ENCODE assay signal across 23 cellular contexts in genomic region chr16:1073566-1074378, GRCh38. TPM values are rescaled to one million over a fixed set of nuclear protein-coding genes. Genes with fewer than 3 reads are reported as not detected.
DNase-seq lines count a peak whose midpoint lies in the region; ATAC-seq, FAIRE-seq and TF ChIP-seq lines count a peak whose summit lies in the region.
"Had no signal": no experiment of that assay in that cellular context is flagged by ENCODE, and none has a peak within 500 bp of the region (broad histone marks: within the 10 kb centered on the region; RNA-seq: fewer than 3 reads in every experiment).

No MANE protein-coding gene starts in this region.

- H3K9me3 Mint-ChIP-seq in chondrocyte (ENCODE audit: low read depth), result no peaks in the 10 kb centered on the region
- H3K9me3 Mint-ChIP-seq in activated naive CD4-positive, alpha-beta T cell treated with anti-CD3 and anti-CD28 coated beads, Interleukin-2, amount 50 U/mL, for 72 hours, result no peaks in the 10 kb centered on the region
- H3K9me3 Mint-ChIP-seq: CD4-positive, CD25-positive, alpha-beta regulatory T cell; immature natural killer cell; natural killer cell had no signal

- H2BK15ac ChIP-seq in mesendoderm (replicated peaks; ENCODE audit: low read depth), result no peak overlapping the region

- H3K9ac ChIP-seq in HepG2 (ENCODE audit: insufficient read depth, low read depth, low read length) (no peak overlapping the region), mesendoderm (ENCODE audit: low read length) (no peak overlapping the region)

- H4K8ac ChIP-seq in mesendoderm (ENCODE audit: low read depth, low read length), result no peak overlapping the region

- H2BK120ac ChIP-seq in mesendoderm (ENCODE audit: low read depth, low read length), result no peak overlapping the region

- TF ChIP-seq RAD21 in HepG2 (CRISPR knock-in tag; IDR thresholded peaks at IDR 0.05), result peak; percentile 89

- no peak for TF ChIP-seq EP300 in HepG2 (IDR thresholded peaks at IDR 0.05; ENCODE audit: low read depth in 2 of 2, low read length in 2 of 2)
- no peak for TF ChIP-seq EP300 in HepG2 (CRISPR knock-in tag; IDR thresholded peaks at IDR 0.05; ENCODE audit: borderline replicate concordance)

- H3K27me3 ChIP-seq in HepG2 (ENCODE audit: control insufficient read depth in 1 of 2, insufficient read depth in 2 of 2, low read length in 2 of 2) (peaks cover 9 to 51% of the 10 kb centered on the region in 2 experiments; a peak in 4 of 5 replicates), right lobe of liver (peaks cover 0 to 41% of the 10 kb centered on the region in 2 donors), mesendoderm (ENCODE audit: insufficient read depth, low read length, poor library complexity) (no peaks in the 10 kb centered on the region)

- H2BK5ac ChIP-seq in mesendoderm (ENCODE audit: low read length), result no peak overlapping the region

- H2AK5ac ChIP-seq in mesendoderm (ENCODE audit: low read length), result no peak overlapping the region

- H2AFZ ChIP-seq in HepG2 (ENCODE audit: low read length), result no peak overlapping the region

- H3K56ac ChIP-seq in mesendoderm (ENCODE audit: low read length), result no peak overlapping the region

- CTCF ChIA-PET in HepG2 (lab: Yijun Ruan, JAX; ENCODE audit: low intra/inter-chr PET ratio, low total read pairs), result interaction anchor here (1.7 to 2.0 kb wide), 2 partner anchors 16 to 29 kb away, joined by 8 read pairs; no protein-coding TSS in a partner anchor

- no peak overlapping the region for H4K5ac ChIP-seq in mesendoderm (ENCODE audit: low read length)

- H3K4me1 Mint-ChIP-seq in chondrocyte (ENCODE audit: low read depth), result peaks cover 3% of the 10 kb centered on the region
- H3K4me1 Mint-ChIP-seq: CD4-positive, CD25-positive, alpha-beta regulatory T cell; immature natural killer cell; natural killer cell had no signal

- TF ChIP-seq POLR2A in HepG2 (IDR thresholded peaks at IDR 0.05; ENCODE audit: insufficient read depth in 1 of 2, low read depth in 2 of 2, low read length in 2 of 2), result peak in 1 of 2 experiments; percentile 27; a peak in 1 of 4 replicates
- no peak for TF ChIP-seq POLR2A in right lobe of liver (IDR thresholded peaks at IDR 0.05)

- no peak for FAIRE-seq in HepG2 (lab: Jason Lieb, UNC)
- FAIRE-seq: colon, frontal cortex, GM18507 had no signal

- no peaks in the 10 kb centered on the region for H3K9me3 ChIP-seq in HepG2 (ENCODE audit: low read length)
- no peaks in the 10 kb centered on the region for H3K9me3 ChIP-seq in right lobe of liver

- H3K27me3 Mint-ChIP-seq in chondrocyte (ENCODE audit: low read depth), result peaks cover 26% of the 10 kb centered on the region

- H3K36me3 ChIP-seq in HepG2 (replicated peaks in 1 of 2; ENCODE audit: control insufficient read depth in 1 of 2, insufficient read depth in 2 of 2, low read length in 2 of 2) (no peaks in the 10 kb centered on the region), right lobe of liver (no peaks in the 10 kb centered on the region), mesendoderm (ENCODE audit: control insufficient read depth, insufficient read depth, low read length) (no peaks in the 10 kb centered on the region)

- DNase-seq in HepG2 (ENCODE audit: low spot score) (peak; percentile 58), right lobe of liver (no peak), chondrocyte (ENCODE audit: low spot score) (no peak), mesendoderm (peak; percentile 37), NCI-H1694 treated with DMSO at 0.1 percent for 48 hours (lab: John Stamatoyannopoulos, UW) (no peak)
- no peak for DNase-seq in activated naive CD4-positive, alpha-beta T cell treated with anti-CD3 and anti-CD28 coated beads, Interleukin-2, amount 50 U/mL, for 72 hours (ENCODE audit: low spot score in 2 of 2)
- DNase-seq: activated CD4-positive, alpha-beta T cell treated with anti-CD3 and anti-CD28 coated beads for 48 hours; aorta; CD4-positive, CD25-positive, alpha-beta regulatory T cell; DMS79 treated with DMSO at 0.1 percent for 48 hours; immature natural killer cell; natural killer cell; NCI-H2081; NCI-H510A; stimulated activated naive CD4-positive, alpha-beta T cell treated with Interleukin-2 at 50 U/mL for 16 hours had no signal

- no peak overlapping the region for H3K4me2 ChIP-seq in HepG2 (ENCODE audit: low read depth, low read length)
- H3K4me2 ChIP-seq in mesendoderm (ENCODE audit: low read length), result no peak overlapping the region

- H3K36me3 Mint-ChIP-seq in chondrocyte (ENCODE audit: low read depth), result no peaks in the 10 kb centered on the region
- no peaks in the 10 kb centered on the region for H3K36me3 Mint-ChIP-seq in activated naive CD4-positive, alpha-beta T cell treated with anti-CD3 and anti-CD28 coated beads, Interleukin-2, amount 50 U/mL, for 72 hours
- H3K36me3 Mint-ChIP-seq: CD4-positive, CD25-positive, alpha-beta regulatory T cell; immature natural killer cell; natural killer cell had no signal

- H3K79me2 ChIP-seq in HepG2 (ENCODE audit: insufficient read depth, low read length) (no peaks in the 10 kb centered on the region), mesendoderm (ENCODE audit: control insufficient read depth, insufficient read depth, low read length) (no peaks in the 10 kb centered on the region)

- TF ChIP-seq CTCF in HepG2 (CRISPR knock-in tag; IDR thresholded peaks at IDR 0.05) (peak; percentile 83), right lobe of liver (IDR thresholded peaks at IDR 0.05) (no peak), chondrocyte (IDR thresholded peaks at IDR 0.05) (peak; percentile 45)

- no peak overlapping the region for H3K27ac Mint-ChIP-seq in chondrocyte (ENCODE audit: unreplicated experiment)
- H3K27ac Mint-ChIP-seq in activated naive CD4-positive, alpha-beta T cell treated with anti-CD3 and anti-CD28 coated beads, Interleukin-2, amount 50 U/mL, for 72 hours, result no peak overlapping the region
- H3K27ac Mint-ChIP-seq: CD4-positive, CD25-positive, alpha-beta regulatory T cell; immature natural killer cell; natural killer cell had no signal

- H3K27ac ChIP-seq in HepG2 (ENCODE audit: extremely low read length, insufficient read depth, low read length) (no peak overlapping the region), right lobe of liver (no peak overlapping the region), mesendoderm (ENCODE audit: low read depth, low read length) (no peak overlapping the region)
- H3K27ac ChIP-seq: SK-N-MC had no signal

- no peak overlapping the region for H3K4ac ChIP-seq in mesendoderm (ENCODE audit: low read depth, low read length)

- POLR2A ChIA-PET in HepG2 (lab: Yijun Ruan, JAX), result interaction anchor here (0.9 to 1.1 kb wide), 3 partner anchors 13 to 20 kb away, joined by 3 to 5 read pairs (median 4); no protein-coding TSS in a partner anchor

- H3K4me1 ChIP-seq in HepG2 (ENCODE audit: insufficient read depth, low read length) (peaks cover 33% of the 10 kb centered on the region), right lobe of liver (peaks cover 0 to 9% (median 1%) of the 10 kb centered on the region in 4 donors), mesendoderm (ENCODE audit: control insufficient read depth, low read depth, low read length) (no peaks in the 10 kb centered on the region)

- H3K4me3 ChIP-seq in HepG2 (replicated peaks in 1 of 3; ENCODE audit: insufficient read depth in 1 of 3, low read depth in 2 of 3, low read length in 3 of 3) (no peak overlapping the region), right lobe of liver (no peak overlapping the region), mesendoderm (ENCODE audit: low read length) (no peak overlapping the region)
- H3K4me3 ChIP-seq: SK-N-MC had no signal

- no peak overlapping the region for H3K23ac ChIP-seq in mesendoderm (ENCODE audit: low read length)

- in situ Hi-C loops in HepG2 (cut with HindIII; ENCODE audit: extremely low pct_ligation_motif_present, low pct_unique_long_range_greater_than_20kb), result no loop called here

- peak; percentile 55 for ATAC-seq in HepG2
- no peak for ATAC-seq in right lobe of liver
- ATAC-seq in activated naive CD4-positive, alpha-beta T cell treated with anti-CD3 and anti-CD28 coated beads, Interleukin-2, amount 50 U/mL, for 72 hours, result no peak
- ATAC-seq in HG03039 (IDR thresholded peaks at IDR 0.05; ENCODE audit: unreplicated experiment), result no peak
- ATAC-seq in GM21737 (IDR thresholded peaks at IDR 0.05; ENCODE audit: unreplicated experiment), result no peak
- ATAC-seq: natural killer cell had no signal

- intact Hi-C loops in HepG2 (cut with micrococcal nuclease; ENCODE audit: unreplicated experiment) (no loop called here), right lobe of liver (cut with DNase I) (no loop called here)

- 61% methylated on average over 8 of the region's 30 CpGs for WGBS in HepG2 (ENCODE audit: low lambda C conversion rate)
- WGBS in right lobe of liver (ENCODE audit: insufficient coverage, low coverage, low lambda C conversion rate, missing lambda C conversion rate), result no CpG with 5 or more reads among the region's 30 CpGs
- no CpG with 5 or more reads among the region's 30 CpGs for WGBS in mesendoderm (ENCODE audit: extremely low coverage, insufficient coverage, low lambda C conversion rate)

- BruUV-seq in HepG2 (replicated peaks; lab: Mats Ljungman, UMichigan), result no TSS peak

- H3K4me3 Mint-ChIP-seq in chondrocyte (ENCODE audit: unreplicated experiment), result no peak overlapping the region
- H3K4me3 Mint-ChIP-seq: CD4-positive, CD25-positive, alpha-beta regulatory T cell; immature natural killer cell; natural killer cell had no signal

- H3K18ac ChIP-seq in mesendoderm (ENCODE audit: low read length), result no peak overlapping the region

- 0 out of 2 replicates have a peak, but pooled peaks cover 5% of the 10 kb centered on the region for H4K20me1 ChIP-seq in HepG2 (ENCODE audit: insufficient read depth, low read length)

- no peaks in the 10 kb centered on the region for H3K79me1 ChIP-seq in mesendoderm (ENCODE audit: low read length)

RNA-seq across cellular contexts. Expression of gene SSTR5, which starts 1.2 kb away (rescaled TPM):
- total RNA-seq in HepG2 (2016; rRNA removed; fragmentation: Illumina TruSeq; extraction: Trizol) (0.14 and 0.49 TPM in 2 replicates), right lobe of liver (not detected), chondrocyte (not detected in 3 replicates)
- 0.18 TPM in 1 of 2 replicates, not detected in the other for total RNA-seq in HepG2 (2016; cell fraction: cytosol; rRNA removed; fragmentation: Illumina TruSeq; extraction: Trizol; ENCODE audit: low read depth)
- 0.22 TPM in 1 of 2 replicates, not detected in the other for total RNA-seq in HepG2 (2016; cell fraction: insoluble cytoplasmic fraction; rRNA removed; fragmentation: Illumina TruSeq; extraction: Trizol)
- total RNA-seq in HepG2 (2016; cell fraction: membrane; rRNA removed; fragmentation: Illumina TruSeq; extraction: Trizol), result 0.14 and 0.15 TPM in 2 replicates
- total RNA-seq in HepG2 (2016; cell fraction: nucleus; rRNA removed; fragmentation: Illumina TruSeq; extraction: Trizol), result not detected in 2 replicates
- polyA plus RNA-seq in HepG2 (2011; rRNA removed), result 0.20 and 0.26 TPM in 2 replicates
- polyA plus RNA-seq in HepG2 (2011; cell fraction: cytosol; rRNA removed), result 0.55 and 0.79 TPM in 2 replicates
- polyA plus RNA-seq in HepG2 (2011; cell fraction: nucleus; rRNA removed), result 0.55 and 0.62 TPM in 2 replicates
- polyA plus RNA-seq in HepG2 (2012), result 1.3 and 2.0 TPM in 2 replicates
- not detected in 2 replicates for polyA plus RNA-seq in HepG2 (2016; cell fraction: cytosol; fragmentation: Illumina TruSeq; extraction: Trizol; ENCODE audit: low read depth)
- polyA plus RNA-seq in HepG2 (2016; cell fraction: insoluble cytoplasmic fraction; fragmentation: Illumina TruSeq; extraction: Trizol; ENCODE audit: low read depth), result not detected in 2 replicates
- polyA plus RNA-seq in HepG2 (2016; cell fraction: membrane; fragmentation: Illumina TruSeq; extraction: Trizol; ENCODE audit: low read depth), result 0.18 TPM in 1 of 2 replicates, not detected in the other
- 0.36 TPM in 1 of 2 replicates, not detected in the other for polyA plus RNA-seq in HepG2 (2016; cell fraction: nucleus; fragmentation: Illumina TruSeq; extraction: Trizol; ENCODE audit: insufficient read depth, low read depth)
- polyA minus RNA-seq in HepG2 (2011; rRNA and poly(A)+ RNA removed; ENCODE audit: low replicate concordance), result 0.26 and 1.1 TPM in 2 replicates
- polyA minus RNA-seq in HepG2 (2011; cell fraction: cytosol; rRNA and poly(A)+ RNA removed), result 0.44 and 0.59 TPM in 2 replicates
- 0.26 TPM in 1 of 2 replicates, not detected in the other for polyA minus RNA-seq in HepG2 (2011; cell fraction: nucleus; rRNA and poly(A)+ RNA removed)
- polyA plus RNA-seq in mesendoderm (2013, experiment 1 of 2), result 0.03 TPM
- polyA plus RNA-seq in mesendoderm (2013, experiment 2 of 2), result not detected
- not detected for total RNA-seq in activated naive CD4-positive, alpha-beta T cell treated with anti-CD3 and anti-CD28 coated beads, Interleukin-2, amount 50 U/mL, for 72 hours
- total RNA-seq: CD4-positive, CD25-positive, alpha-beta regulatory T cell; frontal cortex; natural killer cell had no signal
- polyA plus RNA-seq: CD4-positive, CD25-positive, alpha-beta regulatory T cell; immature natural killer cell had no signal

RNA-seq across cellular contexts. Expression of gene C1QTNF8, which starts 22.3 kb away (rescaled TPM):
- 0.09 TPM in 1 of 2 replicates, not detected in the other for total RNA-seq in HepG2 (2016; rRNA removed; fragmentation: Illumina TruSeq; extraction: Trizol)
- 0.20 TPM in 1 of 2 replicates, not detected in the other for total RNA-seq in HepG2 (2016; cell fraction: cytosol; rRNA removed; fragmentation: Illumina TruSeq; extraction: Trizol; ENCODE audit: low read depth)
- not detected in 2 replicates for total RNA-seq in HepG2 (2016; cell fraction: insoluble cytoplasmic fraction; rRNA removed; fragmentation: Illumina TruSeq; extraction: Trizol)
- total RNA-seq in HepG2 (2016; cell fraction: membrane; rRNA removed; fragmentation: Illumina TruSeq; extraction: Trizol), result not detected in 2 replicates
- 0.22 TPM in 1 of 2 replicates, not detected in the other for total RNA-seq in HepG2 (2016; cell fraction: nucleus; rRNA removed; fragmentation: Illumina TruSeq; extraction: Trizol)
- not detected in 2 replicates for polyA plus RNA-seq in HepG2 (2011; rRNA removed)
- not detected in 2 replicates for polyA plus RNA-seq in HepG2 (2011; cell fraction: cytosol; rRNA removed)
- polyA plus RNA-seq in HepG2 (2011; cell fraction: nucleus; rRNA removed), result 0.13 TPM in 1 of 2 replicates, not detected in the other
- polyA plus RNA-seq in HepG2 (2012), result not detected in 2 replicates
- polyA plus RNA-seq in HepG2 (2016; cell fraction: cytosol; fragmentation: Illumina TruSeq; extraction: Trizol; ENCODE audit: low read depth), result not detected in 2 replicates
- polyA plus RNA-seq in HepG2 (2016; cell fraction: insoluble cytoplasmic fraction; fragmentation: Illumina TruSeq; extraction: Trizol; ENCODE audit: low read depth), result not detected in 2 replicates
- polyA plus RNA-seq in HepG2 (2016; cell fraction: membrane; fragmentation: Illumina TruSeq; extraction: Trizol; ENCODE audit: low read depth), result not detected in 2 replicates
- polyA plus RNA-seq in HepG2 (2016; cell fraction: nucleus; fragmentation: Illumina TruSeq; extraction: Trizol; ENCODE audit: insufficient read depth, low read depth), result not detected in 2 replicates
- not detected in 2 replicates for polyA minus RNA-seq in HepG2 (2011; rRNA and poly(A)+ RNA removed; ENCODE audit: low replicate concordance)
- not detected in 2 replicates for polyA minus RNA-seq in HepG2 (2011; cell fraction: cytosol; rRNA and poly(A)+ RNA removed)
- polyA minus RNA-seq in HepG2 (2011; cell fraction: nucleus; rRNA and poly(A)+ RNA removed), result not detected in 2 replicates
- not detected for total RNA-seq in right lobe of liver
- not detected in 3 replicates for total RNA-seq in chondrocyte
- not detected for polyA plus RNA-seq in mesendoderm (2013, experiment 1 of 2)
- not detected for polyA plus RNA-seq in mesendoderm (2013, experiment 2 of 2)
- not detected for total RNA-seq in activated naive CD4-positive, alpha-beta T cell treated with anti-CD3 and anti-CD28 coated beads, Interleukin-2, amount 50 U/mL, for 72 hours
- total RNA-seq: CD4-positive, CD25-positive, alpha-beta regulatory T cell; frontal cortex; lung microvascular endothelial cell; natural killer cell; ureter had no signal
- polyA plus RNA-seq: CD4-positive, CD25-positive, alpha-beta regulatory T cell; immature natural killer cell had no signal

Comparison
In these comparisons a context has a peak if more than half of its experiments do, and no peak if none do; other contexts are left out.
1. DNase-seq: peak in HepG2 (single experiment) and mesendoderm (single experiment); none in right lobe of liver (0 of 3), chondrocyte (single experiment), NCI-H1694 treated with DMSO at 0.1 percent for 48 hours (single experiment) and activated naive CD4-positive, alpha-beta T cell treated with anti-CD3 and anti-CD28 coated beads, Interleukin-2, amount 50 U/mL, for 72 hours (0 of 2).
2. CTCF ChIP-seq: peak in HepG2 (single experiment) and chondrocyte (single experiment); none in right lobe of liver (0 of 4).